Comparison of ENCODE assay signal across 8 cellular contexts in the genomic region with DNA sequence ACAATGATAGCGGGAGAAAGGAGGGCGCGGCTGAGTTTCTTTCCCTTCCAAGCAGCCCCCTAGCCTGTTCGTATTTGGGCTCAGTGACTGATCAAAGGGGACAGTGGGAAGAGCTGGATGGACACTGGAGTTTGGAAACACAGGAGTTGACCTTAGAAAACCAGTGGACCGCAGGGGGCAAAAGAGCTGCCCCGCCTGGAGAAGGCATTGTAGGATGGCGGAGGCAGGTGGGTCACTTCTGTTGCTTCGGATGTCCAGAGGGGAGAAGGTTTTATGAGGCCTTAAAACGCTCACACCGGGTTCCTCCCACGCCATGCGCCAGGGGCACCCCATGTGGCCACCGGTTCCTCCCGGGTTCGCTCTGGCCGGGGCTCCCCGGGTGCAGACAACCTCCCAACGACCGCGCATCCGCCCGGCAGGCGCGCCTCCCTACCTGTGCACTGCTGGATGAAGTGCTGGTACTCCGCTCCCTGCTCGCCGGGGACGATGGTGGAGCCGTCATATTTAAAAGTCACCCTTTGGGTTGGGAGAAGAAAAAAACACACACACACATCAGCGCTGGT. TPM values are rescaled to one million over a fixed set of nuclear protein-coding genes. Genes with fewer than 3 reads are reported as not detected.
A peak's percentile ranks its signal among the peaks of the same experiment; 100 is the strongest.
DNase-seq lines count a peak whose midpoint lies in the region; ATAC-seq, FAIRE-seq and TF ChIP-seq lines count a peak whose summit lies in the region.

No MANE protein-coding gene starts in this region.

- H3K27ac ChIP-seq in RWPE1 = peak overlapping the region; percentile 96
- peak overlapping the region; percentile 57 to 69 for H3K27ac ChIP-seq in breast epithelium
- H3K27ac ChIP-seq in right lobe of liver = peak overlapping the region; percentile 6 to 43 (median 40)

- TF ChIP-seq CTCF in RWPE1 (conservative IDR thresholded peaks at IDR 0.05; ENCODE audit: low read depth) = no peak
- no peak for TF ChIP-seq CTCF in breast epithelium (IDR thresholded peaks at IDR 0.05)
- no peak for TF ChIP-seq CTCF in right lobe of liver (IDR thresholded peaks at IDR 0.05)

- WGBS in right lobe of liver (ENCODE audit: insufficient coverage, low coverage, low lambda C conversion rate, missing lambda C conversion rate) = 3% methylated on average over 20 of the region's 30 CpGs

- TF ChIP-seq POLR2A in breast epithelium (IDR thresholded peaks at IDR 0.05) (no peak), right lobe of liver (IDR thresholded peaks at IDR 0.05) (no peak)

- H3K9me3 ChIP-seq in breast epithelium (no peaks in the 10 kb centered on the region), right lobe of liver (no peaks in the 10 kb centered on the region)

- intact Hi-C loops in breast epithelium (cut with DNase I; ENCODE audit: low total_unique reads) = loop anchor here (10.0 kb wide), 1 partner anchor 102 kb away; no protein-coding TSS in a partner anchor
- intact Hi-C loops in right lobe of liver (cut with DNase I) = no loop called here

- POLR2A ChIA-PET in RWPE1 (lab: Yijun Ruan, JAX; ENCODE audit: low non-redundant PET) = no interaction called here

- CTCF ChIA-PET in RWPE1 (lab: Yijun Ruan, JAX) = interaction anchor here (0.8 to 1.1 kb wide), 2 partner anchors 333 to 433 kb away, joined by 4 to 6 read pairs; no protein-coding TSS in a partner anchor

- no peaks in the 10 kb centered on the region for H3K27me3 ChIP-seq in breast epithelium
- peaks cover 0 to 9% of the 10 kb centered on the region in 2 donors for H3K27me3 ChIP-seq in right lobe of liver

- peak overlapping the region; percentile 69 to 76 (median 72) for H3K4me3 ChIP-seq in breast epithelium
- H3K4me3 ChIP-seq in right lobe of liver = peak overlapping the region; percentile 55 to 72 (median 66)

- no peak for FAIRE-seq in HTR-8/SVneo (lab: Jason Lieb, UNC)

- DNase-seq in RWPE1 (ENCODE audit: low spot score) (peak; percentile 45), breast epithelium (ENCODE audit: low spot score in 2 of 2) (no peak), right lobe of liver (peak in 2 of 3 donors; percentile 48), superior temporal gyrus (ENCODE audit: extremely low spot score) (peak; percentile 21), AG08395 (ENCODE audit: low spot score) (no peak), HTR-8/SVneo (ENCODE audit: insufficient read length, low spot score) (no peak)

- ATAC-seq in GM18508 (IDR thresholded peaks at IDR 0.05; ENCODE audit: insufficient read depth, unreplicated experiment) = peak; percentile 8
- peak; percentile 26 for ATAC-seq in HG02623 (IDR thresholded peaks at IDR 0.05; ENCODE audit: unreplicated experiment)
- ATAC-seq in right lobe of liver = peak; percentile 8 to 18 (median 12)

- H3K4me1 ChIP-seq in breast epithelium (no peaks in the 10 kb centered on the region), right lobe of liver (peaks cover 0 to 7% (median 0%) of the 10 kb centered on the region in 4 donors)

- H3K36me3 ChIP-seq in breast epithelium = no peaks in the 10 kb centered on the region
- no peaks in the 10 kb centered on the region for H3K36me3 ChIP-seq in right lobe of liver

RNA-seq across cellular contexts. Expression of a gene that starts 0.7 kb away (rescaled TPM):
- total RNA-seq in breast epithelium (10 to 100 TPM; 22.0 to 49.2 (median 44.6) TPM), right lobe of liver (10 to 100 TPM; 12.4 to 51.0 (median 18.6) TPM)

RNA-seq across cellular contexts. Expression of a gene that starts 31.2 kb away (rescaled TPM):
- total RNA-seq in breast epithelium = 10 to 100 TPM; 51.5 to 61.4 (median 59.4) TPM
- total RNA-seq in right lobe of liver = 10 to 100 TPM; 20.1 to 31.3 (median 21.9) TPM

Comparison
In these comparisons a context has a peak if more than half of its experiments do, and no peak if none do; other contexts are left out.
1. DNase-seq: peak in RWPE1 (single experiment), right lobe of liver (2 of 3) and superior temporal gyrus (single experiment); none in breast epithelium (0 of 2), AG08395 (single experiment) and HTR-8/SVneo (single experiment).
2. H3K27ac ChIP-seq: peak in every context shown above with its lines; median percentile 96 in RWPE1; 63 in breast epithelium; 40 in right lobe of liver.
3. Peak in every context shown above with its lines, with median percentiles within 50 percentile points of each other: ATAC-seq.